ENCODE assay signal across 10 cellular contexts in the genomic region with DNA sequence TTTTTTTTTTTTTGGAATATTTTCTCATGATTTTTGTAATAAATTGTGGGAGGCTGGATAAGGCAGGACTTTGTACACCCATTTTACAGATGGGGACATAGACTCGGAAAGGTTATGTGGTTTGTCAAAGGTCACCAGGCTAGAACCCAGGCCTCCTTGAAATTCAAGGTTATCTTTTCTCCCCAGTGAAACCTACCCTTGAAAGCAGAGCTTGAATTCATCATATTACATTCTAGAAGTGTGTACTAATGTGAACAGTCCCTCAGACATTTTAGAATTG. TPM values are rescaled to one million over a fixed set of nuclear protein-coding genes. Genes with fewer than 3 reads are reported as not detected.
DNase-seq lines count a peak whose midpoint lies in the region; ATAC-seq and TF ChIP-seq lines count a peak whose summit lies in the region.
"Had no signal": no experiment of that assay in that cellular context is flagged by ENCODE, and none has a peak within 500 bp of the region (broad histone marks: within the 10 kb centered on the region; RNA-seq: fewer than 3 reads in every experiment).

No MANE protein-coding gene starts in this region.

- H3K27ac Mint-ChIP-seq in T-helper 2 cell treated with Interferon-gamma antibody and Interleukin-4, amounts not matched to agents 5 μg/mL and 100 μg/mL, for 36 hours = no peak overlapping the region
- peak overlapping the region; percentile 100 for H3K27ac Mint-ChIP-seq in stimulated activated memory B cell treated with anti-CD40 and anti-IgM and Interleukin-4, amounts not matched to agents 10 μg/mL and 1 μg/mL and 100 μg/mL, for 72 hours

- peaks cover 88% of the 10 kb centered on the region for H3K79me2 ChIP-seq in SU-DHL-6 (ENCODE audit: insufficient read depth, low read length)

- peak overlapping the region; percentile 31; the same call in 1 of the 2 replicates for H3K9ac ChIP-seq in SU-DHL-6 (ENCODE audit: low read length)

- H3K4me3 ChIP-seq in SU-DHL-6 (ENCODE audit: insufficient read depth, low read length, poor library complexity, severe bottlenecking) = peak overlapping the region; percentile 94
- peak overlapping the region; percentile 72 to 86 for H3K4me3 ChIP-seq in foreskin fibroblast (ENCODE audit: low read depth in 1 of 2, low read length in 2 of 2)
- H3K4me3 ChIP-seq in mucosa of descending colon = no peak overlapping the region
- H3K4me3 ChIP-seq: cardiac muscle cell, suprapubic skin had no signal

- H3K4me1 Mint-ChIP-seq in T-helper 2 cell treated with Interferon-gamma antibody and Interleukin-4, amounts not matched to agents 5 μg/mL and 100 μg/mL, for 36 hours (ENCODE audit: low read depth) = peaks cover 24% of the 10 kb centered on the region
- peaks cover 22% of the 10 kb centered on the region for H3K4me1 Mint-ChIP-seq in stimulated activated memory B cell treated with anti-CD40 and anti-IgM and Interleukin-4, amounts not matched to agents 10 μg/mL and 1 μg/mL and 100 μg/mL, for 72 hours

- ATAC-seq in stimulated activated memory B cell treated with anti-CD40 and anti-IgM and Interleukin-4, amounts not matched to agents 10 μg/mL and 1 μg/mL and 100 μg/mL, for 72 hours = no peak
- ATAC-seq in GM21825 (IDR thresholded peaks at IDR 0.05; ENCODE audit: unreplicated experiment) = no peak
- no peak for ATAC-seq in mucosa of descending colon

- intact Hi-C loops in mucosa of descending colon (cut with DNase I, micrococcal nuclease) = no loop called here

- no peak overlapping the region for H2AFZ ChIP-seq in SU-DHL-6 (ENCODE audit: low read depth, low read length, severe bottlenecking)

- H3K36me3 Mint-ChIP-seq in T-helper 2 cell treated with Interferon-gamma antibody and Interleukin-4, amounts not matched to agents 5 μg/mL and 100 μg/mL, for 36 hours (ENCODE audit: low read depth) = peaks cover 27% of the 10 kb centered on the region
- H3K36me3 Mint-ChIP-seq in stimulated activated memory B cell treated with anti-CD40 and anti-IgM and Interleukin-4, amounts not matched to agents 10 μg/mL and 1 μg/mL and 100 μg/mL, for 72 hours = peaks cover 36% of the 10 kb centered on the region

- H3K9me3 ChIP-seq in SU-DHL-6 (ENCODE audit: insufficient read depth, low read length) (no peaks in the 10 kb centered on the region), mucosa of descending colon (no peaks in the 10 kb centered on the region)
- H3K9me3 ChIP-seq: suprapubic skin had no signal

- peak overlapping the region; percentile 94 for H3K4me3 Mint-ChIP-seq in T-helper 2 cell treated with Interferon-gamma antibody and Interleukin-4, amounts not matched to agents 5 μg/mL and 100 μg/mL, for 36 hours
- peak overlapping the region; percentile 63 for H3K4me3 Mint-ChIP-seq in stimulated activated memory B cell treated with anti-CD40 and anti-IgM and Interleukin-4, amounts not matched to agents 10 μg/mL and 1 μg/mL and 100 μg/mL, for 72 hours

- no peaks in the 10 kb centered on the region for H3K9me2 ChIP-seq in SU-DHL-6 (replicated peaks; ENCODE audit: insufficient read depth, low read length)

- H3F3A ChIP-seq in SU-DHL-6 (ENCODE audit: insufficient read depth) = peaks cover 65% of the 10 kb centered on the region

- H3K4me1 ChIP-seq in mucosa of descending colon (ENCODE audit: low read depth) = peaks cover 20% of the 10 kb centered on the region

- H3K27me3 ChIP-seq in SU-DHL-6 (ENCODE audit: low read length) = no peaks in the 10 kb centered on the region
- H3K27me3 ChIP-seq: suprapubic skin had no signal

- TF ChIP-seq CTCF in SU-DHL-6 (IDR thresholded peaks at IDR 0.05; ENCODE audit: insufficient read depth, low read length, poor library complexity, severe bottlenecking) (no peak), foreskin fibroblast (IDR thresholded peaks at IDR 0.05; ENCODE audit: low read depth, low read length) (no peak), mucosa of descending colon (IDR thresholded peaks at IDR 0.05) (no peak)

- H3K9me3 Mint-ChIP-seq in T-helper 2 cell treated with Interferon-gamma antibody and Interleukin-4, amounts not matched to agents 5 μg/mL and 100 μg/mL, for 36 hours = no peaks in the 10 kb centered on the region
- H3K9me3 Mint-ChIP-seq in stimulated activated memory B cell treated with anti-CD40 and anti-IgM and Interleukin-4, amounts not matched to agents 10 μg/mL and 1 μg/mL and 100 μg/mL, for 72 hours = no peaks in the 10 kb centered on the region

- H3K4me2 ChIP-seq in SU-DHL-6 (ENCODE audit: low read depth, low read length, poor library complexity, severe bottlenecking) = peak overlapping the region; percentile 99

- no peaks in the 10 kb centered on the region for H4K20me1 ChIP-seq in SU-DHL-6 (ENCODE audit: low read depth, low read length)

- DNase-seq in T-helper 2 cell treated with Interferon-gamma antibody and Interleukin-4, amounts not matched to agents 5 μg/mL and 100 μg/mL, for 36 hours (ENCODE audit: low spot score) = no peak
- DNase-seq in T-helper 2 cell = no peak
- DNase-seq in foreskin fibroblast = no peak
- no peak for DNase-seq in mucosa of descending colon
- DNase-seq in SHP77 (lab: John Stamatoyannopoulos, UW) = no peak

- no peaks in the 10 kb centered on the region for H3K27me3 Mint-ChIP-seq in T-helper 2 cell treated with Interferon-gamma antibody and Interleukin-4, amounts not matched to agents 5 μg/mL and 100 μg/mL, for 36 hours (ENCODE audit: low read depth)
- H3K27me3 Mint-ChIP-seq in stimulated activated memory B cell treated with anti-CD40 and anti-IgM and Interleukin-4, amounts not matched to agents 10 μg/mL and 1 μg/mL and 100 μg/mL, for 72 hours = no peaks in the 10 kb centered on the region

- H3K27ac ChIP-seq in SU-DHL-6 (ENCODE audit: low read depth, low read length) = peak overlapping the region; percentile 99
- H3K27ac ChIP-seq: cardiac muscle cell had no signal

- H3K36me3 ChIP-seq in SU-DHL-6 (ENCODE audit: low read length) (peaks cover 7% of the 10 kb centered on the region; the same call in 1 of the 2 replicates), mucosa of descending colon (ENCODE audit: low read depth) (no peaks in the 10 kb centered on the region)
- H3K36me3 ChIP-seq: cardiac muscle cell, suprapubic skin had no signal

RNA-seq across cellular contexts. Expression of gene ARID5B, which starts 3.9 kb away (rescaled TPM):
- total RNA-seq in mucosa of descending colon = 10 to 100 TPM; 21.9 to 34.1 (median 22.4) TPM
